In genomic region chr11:120229451-120230424, GRCh38 we compare ENCODE assay signal across 9 cellular contexts. TPM values are rescaled to one million over a fixed set of nuclear protein-coding genes. Genes with fewer than 3 reads are reported as not detected.
DNase-seq lines count a peak whose midpoint lies in the region; ATAC-seq, FAIRE-seq and TF ChIP-seq lines count a peak whose summit lies in the region.
"Had no signal": no experiment of that assay in that cellular context is flagged by ENCODE, and none has a peak within 500 bp of the region (broad histone marks: within the 10 kb centered on the region; RNA-seq: fewer than 3 reads in every experiment).

No MANE protein-coding gene starts in this region.

- no peaks in the 10 kb centered on the region for H3K9me3 ChIP-seq in DND-41 (ENCODE audit: insufficient read depth, low read length, severe bottlenecking)

- H3K4me3 ChIP-seq in DND-41 (ENCODE audit: low read depth in 1 of 2, low read length in 2 of 2) (no peak overlapping the region), LNCaP clone FGC (ENCODE audit: low read depth, low read length) (no peak overlapping the region), bronchial epithelial cell (ENCODE audit: low read depth, low read length) (no peak overlapping the region)

- peaks cover 11% of the 10 kb centered on the region for H4K20me1 ChIP-seq in DND-41 (ENCODE audit: insufficient read depth, low read length)

- H3K36me3 Mint-ChIP-seq in neural crest cell (ENCODE audit: low read depth) = no peaks in the 10 kb centered on the region

- no peaks in the 10 kb centered on the region for H3K79me2 ChIP-seq in DND-41 (ENCODE audit: insufficient read depth, low read length)

- peaks cover 18% of the 10 kb centered on the region for H3K4me1 Mint-ChIP-seq in neural crest cell

- H3K9me3 Mint-ChIP-seq in neural crest cell = no peaks in the 10 kb centered on the region

- peaks cover 14% of the 10 kb centered on the region for H3K27me3 Mint-ChIP-seq in neural crest cell (ENCODE audit: low read depth)

- H3K4me2 ChIP-seq in DND-41 (ENCODE audit: insufficient read depth, low read length) = no peak overlapping the region

- H3K9ac ChIP-seq in DND-41 (ENCODE audit: low read depth, low read length) = no peak overlapping the region

- no peaks in the 10 kb centered on the region for H3K4me1 ChIP-seq in DND-41 (ENCODE audit: insufficient read depth, low read length)

- no peak overlapping the region for H3K4me3 Mint-ChIP-seq in neural crest cell

- no peak for ATAC-seq in DND-41 (ENCODE audit: insufficient read depth, low read depth)
- ATAC-seq in GM18511 (IDR thresholded peaks at IDR 0.05; ENCODE audit: unreplicated experiment) = no peak
- ATAC-seq in GM18498 (IDR thresholded peaks at IDR 0.05; ENCODE audit: unreplicated experiment) = no peak

- no peak overlapping the region for H3K27ac ChIP-seq in DND-41 (ENCODE audit: low read length)

- DNase-seq in DND-41 = peak; percentile 17
- no peak for DNase-seq in LNCaP clone FGC (ENCODE audit: low read depth)
- no peak for DNase-seq in bronchial epithelial cell (ENCODE audit: low read depth)
- no peak for DNase-seq in neural crest cell (ENCODE audit: low read depth, low spot score)
- DNase-seq in effector CD8-positive, alpha-beta T cell (lab: John Stamatoyannopoulos, UW) = no peak
- no peak for DNase-seq in NOMO-1 treated with DMSO at 0.1 percent for 48 hours (lab: John Stamatoyannopoulos, UW; ENCODE audit: unreplicated experiment)
- DNase-seq: NCI-H187 treated with DMSO at 0.1 percent for 48 hours had no signal

- peak; percentile 76 for TF ChIP-seq CTCF in DND-41 (IDR thresholded peaks at IDR 0.05; ENCODE audit: borderline replicate concordance, extremely low read depth, low read length, poor library complexity, severe bottlenecking)
- peak; percentile 68 for TF ChIP-seq CTCF in LNCaP clone FGC (IDR thresholded peaks at IDR 0.05; ENCODE audit: control insufficient read depth, extremely low read depth, insufficient read depth)
- TF ChIP-seq CTCF in bronchial epithelial cell (IDR thresholded peaks at IDR 0.05; ENCODE audit: insufficient read depth, low read length, severe bottlenecking) = peak; percentile 59
- peak; percentile 75 for TF ChIP-seq CTCF in neural crest cell (conservative IDR thresholded peaks at IDR 0.05)

- H3K36me3 ChIP-seq in DND-41 (ENCODE audit: insufficient read depth, low read length) (no peaks in the 10 kb centered on the region), bronchial epithelial cell (ENCODE audit: control insufficient read depth, insufficient read depth, low read length) (no peaks in the 10 kb centered on the region)

- H2AFZ ChIP-seq in DND-41 (ENCODE audit: low read depth, low read length) = no peak overlapping the region

- no peak overlapping the region for H3K27ac Mint-ChIP-seq in neural crest cell (ENCODE audit: unreplicated experiment)

- FAIRE-seq in bronchial epithelial cell (lab: Jason Lieb, UNC) = no peak

- H3K27me3 ChIP-seq in DND-41 (ENCODE audit: insufficient read depth, low read length, poor library complexity) (peaks cover 13% of the 10 kb centered on the region), bronchial epithelial cell (ENCODE audit: control insufficient read depth, insufficient read depth, low read length) (peaks cover 2% of the 10 kb centered on the region)

RNA-seq across cellular contexts. Expression of gene POU2F3, which starts 10.2 kb away (rescaled TPM):
- total RNA-seq in bronchial epithelial cell = 0.90 TPM in 1 of 2 replicates, not detected in the other
- not detected in 2 replicates for total RNA-seq in neural crest cell

RNA-seq across cellular contexts. Expression of gene OAF, which starts 18.9 kb away (rescaled TPM):
- total RNA-seq in bronchial epithelial cell (5.9 and 9.0 TPM in 2 replicates), neural crest cell (40.2 and 41.3 TPM in 2 replicates)
